Comparison of ENCODE assay signal across 14 cellular contexts in the genomic region with DNA sequence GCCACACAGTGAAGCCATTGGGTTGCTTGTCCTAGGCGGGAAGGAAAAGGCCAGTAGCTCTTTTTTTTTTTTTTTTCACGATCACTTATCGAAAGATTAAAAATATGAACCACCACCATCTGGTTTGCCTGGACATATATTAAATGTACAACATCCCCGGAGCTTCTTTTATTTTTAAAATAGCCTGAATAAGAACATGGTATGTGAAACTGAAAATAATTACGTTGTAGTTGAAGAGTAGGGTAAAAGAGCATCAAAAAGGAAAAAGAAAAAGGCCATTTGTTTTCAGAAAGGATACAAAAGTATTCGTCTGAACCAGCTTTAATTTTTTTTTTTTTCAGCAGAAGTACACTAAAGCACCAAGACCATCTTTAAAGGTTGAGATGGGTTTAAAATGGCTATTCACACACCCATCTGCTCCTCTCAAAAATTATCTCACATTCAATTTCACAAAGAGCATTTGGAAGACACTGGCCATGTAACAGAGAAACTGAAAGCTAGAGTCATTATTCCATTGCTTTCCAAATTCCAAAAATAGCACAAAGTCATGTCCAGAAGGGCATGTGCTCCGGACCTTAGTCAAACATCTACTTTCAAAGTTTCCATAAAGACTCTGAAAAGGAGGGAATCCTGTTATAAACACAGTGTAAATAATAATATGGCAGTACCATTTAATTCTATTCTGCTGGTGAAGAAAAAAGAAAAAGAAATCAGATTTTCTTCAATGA.
"Had no signal": no experiment of that assay in that cellular context is flagged by ENCODE, and none has a peak within 500 bp of the region (broad histone marks: within the 10 kb centered on the region; RNA-seq: fewer than 3 reads in every experiment).

No MANE protein-coding gene starts in this region.

- H3K36me3 Mint-ChIP-seq: activated naive CD8-positive, alpha-beta T cell had no signal

- H3K4me3 Mint-ChIP-seq: activated naive CD8-positive, alpha-beta T cell; nephron; stimulated activated naive CD8-positive, alpha-beta T cell treated with anti-CD3 and anti-CD28 coated beads, Interleukin-15, amount 100 ng/mL, for 72 hours had no signal

- H3K4me1 Mint-ChIP-seq: nephron; stimulated activated naive CD8-positive, alpha-beta T cell treated with anti-CD3 and anti-CD28 coated beads, Interleukin-15, amount 100 ng/mL, for 72 hours had no signal

- H3K4me3 ChIP-seq: esophagus muscularis mucosa, mucosa of descending colon, skin epidermis, thoracic aorta had no signal

- H3K27ac ChIP-seq: esophagus muscularis mucosa, skin epidermis, thoracic aorta had no signal

- H3K9me3 ChIP-seq: esophagus muscularis mucosa, mucosa of descending colon, thoracic aorta had no signal

- H3K27me3 ChIP-seq: esophagus muscularis mucosa had no signal

- H3K9me3 Mint-ChIP-seq: nephron; stimulated activated naive CD8-positive, alpha-beta T cell treated with anti-CD3 and anti-CD28 coated beads, Interleukin-15, amount 100 ng/mL, for 72 hours had no signal

- H3K27ac Mint-ChIP-seq: activated naive CD8-positive, alpha-beta T cell; nephron; stimulated activated naive CD8-positive, alpha-beta T cell treated with anti-CD3 and anti-CD28 coated beads, Interleukin-15, amount 100 ng/mL, for 72 hours had no signal

- ATAC-seq: activated CD4-positive, CD25-positive, alpha-beta regulatory T cell treated with anti-CD3 and anti-CD28 coated beads, Interleukin-2, amount 50 U/mL, for 24 hours; mucosa of descending colon; stimulated activated naive CD8-positive, alpha-beta T cell treated with anti-CD3 and anti-CD28 coated beads, Interleukin-15, amount 100 ng/mL, for 72 hours had no signal

- DNase-seq: anterior cingulate cortex; foreskin melanocyte; kidney glomerular epithelial cell; mammary epithelial cell; mucosa of descending colon; occipital lobe; stimulated activated CD4-positive, alpha-beta T cell treated with anti-CD3 and anti-CD28 coated beads, Interleukin-4, amount 100 ng/mL, for 4 hours; stimulated activated naive CD8-positive, alpha-beta T cell treated with anti-CD3 and anti-CD28 coated beads, Interleukin-15, amount 100 ng/mL, for 72 hours had no signal

- H3K36me3 ChIP-seq: esophagus muscularis mucosa, thoracic aorta had no signal

- H3K27me3 Mint-ChIP-seq: activated naive CD8-positive, alpha-beta T cell; stimulated activated naive CD8-positive, alpha-beta T cell treated with anti-CD3 and anti-CD28 coated beads, Interleukin-15, amount 100 ng/mL, for 72 hours had no signal
